15 cellular contexts compared by ENCODE assay signal in genomic region chrX:16125520-16126149, GRCh38. TPM values are rescaled to one million over a fixed set of nuclear protein-coding genes. Genes with fewer than 3 reads are reported as not detected.
DNase-seq lines count a peak whose midpoint lies in the region; ATAC-seq and TF ChIP-seq lines count a peak whose summit lies in the region.
"Had no signal": no experiment of that assay in that cellular context is flagged by ENCODE, and none has a peak within 500 bp of the region (broad histone marks: within the 10 kb centered on the region; RNA-seq: fewer than 3 reads in every experiment).

No MANE protein-coding gene starts in this region.

- H3K23ac ChIP-seq in H9 (ENCODE audit: insufficient read length, low read depth, low read length) (no peak overlapping the region), neuronal stem cell (ENCODE audit: low read depth, low read length, poor library complexity) (no peak overlapping the region)

- H4K8ac ChIP-seq in H9 (replicated peaks; ENCODE audit: insufficient read length, low read depth, low read length) = no peak overlapping the region
- no peak overlapping the region for H4K8ac ChIP-seq in neuronal stem cell (ENCODE audit: low read depth, low read length)

- H3K9me3 ChIP-seq in H9 (ENCODE audit: control insufficient read depth, low read depth, low read length) (no peaks in the 10 kb centered on the region), body of pancreas (no peaks in the 10 kb centered on the region), neuronal stem cell (replicated peaks in 1 of 2; ENCODE audit: control insufficient read depth in 2 of 2, insufficient read depth in 1 of 2, low read depth in 1 of 2, low read length in 2 of 2) (no peaks in the 10 kb centered on the region)
- H3K9me3 ChIP-seq in CD4-positive, alpha-beta T cell (ENCODE audit: control insufficient read depth, low read length) = no peaks in the 10 kb centered on the region
- H3K9me3 ChIP-seq: adrenal gland, testis had no signal

- H3K4me2 ChIP-seq in H9 (ENCODE audit: insufficient read depth, insufficient read length, low read length) (peak overlapping the region; percentile 98), neuronal stem cell (ENCODE audit: insufficient read depth, low read length, poor library complexity, severe bottlenecking) (no peak overlapping the region)

- peaks cover 51 to 57% of the 10 kb centered on the region in 2 experiments for H3K4me1 Mint-ChIP-seq in H9
- peaks cover 4% of the 10 kb centered on the region for H3K4me1 Mint-ChIP-seq in CD4-positive, alpha-beta T cell (ENCODE audit: low read depth)

- H3K4me3 ChIP-seq in body of pancreas (no peak overlapping the region), neuronal stem cell (ENCODE audit: low read length in 2 of 2) (no peak overlapping the region)
- H3K4me3 ChIP-seq: adrenal gland, testis had no signal

- peaks cover 4 to 30% (median 5%) of the 10 kb centered on the region in 3 experiments for H3K36me3 Mint-ChIP-seq in H9 (ENCODE audit: insufficient read depth in 1 of 3, low read depth in 3 of 3)
- no peaks in the 10 kb centered on the region for H3K36me3 Mint-ChIP-seq in CD4-positive, alpha-beta T cell (ENCODE audit: low read depth)
- H3K36me3 Mint-ChIP-seq: naive thymus-derived CD8-positive, alpha-beta T cell had no signal

- no peaks in the 10 kb centered on the region for H3K36me3 ChIP-seq in body of pancreas (replicated peaks in 1 of 2; ENCODE audit: insufficient read depth in 1 of 2, low read depth in 2 of 2)
- no peaks in the 10 kb centered on the region for H3K36me3 ChIP-seq in neuronal stem cell (replicated peaks in 1 of 2; ENCODE audit: control insufficient read depth in 2 of 2, insufficient read depth in 2 of 2, low read length in 2 of 2)
- H3K36me3 ChIP-seq: adrenal gland had no signal

- H3K27ac ChIP-seq in H9 (ENCODE audit: insufficient read length, low read depth, low read length) = no peak overlapping the region
- peak overlapping the region; percentile 52 to 86 (median 78) for H3K27ac ChIP-seq in body of pancreas
- H3K27ac ChIP-seq in neuronal stem cell (replicated peaks; ENCODE audit: low read length) = no peak overlapping the region
- H3K27ac ChIP-seq in CD4-positive, alpha-beta T cell (ENCODE audit: low read depth, low read length) = no peak overlapping the region
- H3K27ac ChIP-seq: adrenal gland, testis had no signal

- H4K20me1 ChIP-seq in H9 (ENCODE audit: control insufficient read depth, insufficient read depth, insufficient read length) = no peaks in the 10 kb centered on the region

- H3K14ac ChIP-seq in H9 (ENCODE audit: insufficient read depth, low read length) (no peak overlapping the region), neuronal stem cell (ENCODE audit: low read length) (no peak overlapping the region)

- H2BK20ac ChIP-seq in H9 (ENCODE audit: low read depth, low read length, poor library complexity, severe bottlenecking) = no peak overlapping the region

- H2BK12ac ChIP-seq in H9 (ENCODE audit: insufficient read length, low read depth, low read length) (no peak overlapping the region), neuronal stem cell (ENCODE audit: low read length) (no peak overlapping the region)

- WGBS in H9 (ENCODE audit: extremely low coverage, insufficient read length, low lambda C conversion rate) = no CpG with 5 or more reads among the region's 5 CpGs
- WGBS in body of pancreas, 2 donors = 11 to 25% methylated on average over 5 of the region's 5 CpGs
- WGBS in neuronal stem cell (ENCODE audit: extremely low coverage in 2 of 2, insufficient read length in 2 of 2, insufficient replicate concordance in 1 of 2), 2 donors = no CpG with 5 or more reads among the region's 5 CpGs

- H3K23me2 ChIP-seq in H9 (ENCODE audit: insufficient read length, low read depth, low read length, poor library complexity, severe bottlenecking) = peaks cover 9% of the 10 kb centered on the region

- no peak overlapping the region for H2AK5ac ChIP-seq in H9 (ENCODE audit: insufficient read length, low read length)
- H2AK5ac ChIP-seq in neuronal stem cell (ENCODE audit: low read depth, low read length) = no peak overlapping the region

- peak overlapping the region in 2 of 3 experiments; percentile 4 to 37; a peak in 4 of 7 replicates for H3K27ac Mint-ChIP-seq in H9
- no peak overlapping the region for H3K27ac Mint-ChIP-seq in CD4-positive, alpha-beta T cell
- H3K27ac Mint-ChIP-seq: activated T-cell treated with anti-CD3 and anti-CD28 coated beads, Interleukin-2, amount 50 U/mL, for 72 hours; dendritic cell treated with granulocyte-macrophage colony-stimulating factor and Interleukin-4, amounts not matched to agents 40 ng/mL and 50 ng/mL, for 4 days had no signal

- H3K18ac ChIP-seq in H9 (ENCODE audit: insufficient read length, low read depth, low read length) = no peak overlapping the region
- no peak overlapping the region for H3K18ac ChIP-seq in neuronal stem cell (ENCODE audit: low read length)

- ATAC-seq in body of pancreas (peak; percentile 81), HG03565 (IDR thresholded peaks at IDR 0.05; ENCODE audit: unreplicated experiment) (no peak)
- ATAC-seq in CD4-positive, alpha-beta T cell (ENCODE audit: poor library complexity) = no peak
- ATAC-seq: activated T-cell treated with anti-CD3 and anti-CD28 coated beads, Interleukin-2, amount 50 U/mL, for 72 hours; naive thymus-derived CD8-positive, alpha-beta T cell had no signal

- peak overlapping the region; percentile 57 to 72 for H3K4me3 Mint-ChIP-seq in H9
- H3K4me3 Mint-ChIP-seq in CD4-positive, alpha-beta T cell = no peak overlapping the region
- H3K4me3 Mint-ChIP-seq: activated T-cell treated with anti-CD3 and anti-CD28 coated beads, Interleukin-2, amount 50 U/mL, for 72 hours; dendritic cell treated with granulocyte-macrophage colony-stimulating factor and Interleukin-4, amounts not matched to agents 40 ng/mL and 50 ng/mL, for 4 days; naive thymus-derived CD8-positive, alpha-beta T cell had no signal

- H4K91ac ChIP-seq in H9 (ENCODE audit: insufficient read length, low read depth, low read length) (no peak overlapping the region), neuronal stem cell (ENCODE audit: low read depth, low read length, poor library complexity) (no peak overlapping the region)

- no peak overlapping the region for H4K5ac ChIP-seq in H9 (ENCODE audit: insufficient read length, low read depth, low read length)

- H2BK120ac ChIP-seq in H9 (ENCODE audit: low read depth, low read length, poor library complexity, severe bottlenecking) (no peak overlapping the region), neuronal stem cell (ENCODE audit: low read depth, low read length) (no peak overlapping the region)

- H3K4me1 ChIP-seq in H9 (ENCODE audit: insufficient read depth, low read length) = peaks cover 4% of the 10 kb centered on the region; the same call in 1 of the 2 replicates
- H3K4me1 ChIP-seq in body of pancreas = peaks cover 19% of the 10 kb centered on the region
- H3K4me1 ChIP-seq in neuronal stem cell (ENCODE audit: control insufficient read depth in 2 of 2, insufficient read depth in 1 of 2, low read depth in 1 of 2, low read length in 2 of 2) = no peaks in the 10 kb centered on the region
- H3K4me1 ChIP-seq: adrenal gland, testis had no signal

- H3K27me3 Mint-ChIP-seq in H9 (ENCODE audit: low read depth) = peaks cover 2% of the 10 kb centered on the region
- H3K27me3 Mint-ChIP-seq in CD4-positive, alpha-beta T cell = peaks cover 25% of the 10 kb centered on the region

- intact Hi-C loops in body of pancreas (cut with DNase I) = no loop called here
- intact Hi-C loops in CD4-positive, alpha-beta T cell (cut with DNase I, micrococcal nuclease) = no loop called here

- peaks cover 0 to 3% of the 10 kb centered on the region in 2 experiments; a peak in 2 of 5 replicates for H3K9me3 Mint-ChIP-seq in H9
- H3K9me3 Mint-ChIP-seq in CD4-positive, alpha-beta T cell = no peaks in the 10 kb centered on the region
- H3K9me3 Mint-ChIP-seq: activated T-cell treated with anti-CD3 and anti-CD28 coated beads, Interleukin-2, amount 50 U/mL, for 72 hours; dendritic cell treated with granulocyte-macrophage colony-stimulating factor and Interleukin-4, amounts not matched to agents 40 ng/mL and 50 ng/mL, for 4 days; naive thymus-derived CD8-positive, alpha-beta T cell had no signal

- peak; percentile 35 to 85 (median 78) for TF ChIP-seq POLR2A in body of pancreas (IDR thresholded peaks at IDR 0.05)

- H2BK5ac ChIP-seq in H9 (ENCODE audit: insufficient read length, low read length) (no peak overlapping the region), neuronal stem cell (ENCODE audit: low read length) (no peak overlapping the region)

- H3K79me2 ChIP-seq in H9 (ENCODE audit: insufficient read depth, low read length) = peaks cover 61% of the 10 kb centered on the region

- no peak overlapping the region for H3K4ac ChIP-seq in H9 (ENCODE audit: low read depth, low read length)
- H3K4ac ChIP-seq in neuronal stem cell (ENCODE audit: low read length) = no peak overlapping the region

- CTCF ChIA-PET in CD4-positive, alpha-beta T cell (lab: Charles Lee) = no interaction called here

- TF ChIP-seq CTCF in H9 (conservative IDR thresholded peaks at IDR 0.05) (no peak), body of pancreas (IDR thresholded peaks at IDR 0.05) (no peak)
- TF ChIP-seq CTCF in CD4-positive, alpha-beta T cell (IDR thresholded peaks at IDR 0.05) = no peak

- H3K9ac ChIP-seq in H9 (ENCODE audit: extremely low read depth, insufficient read length, low read length) (peak overlapping the region; percentile 63), neuronal stem cell (ENCODE audit: low read depth, low read length, poor library complexity) (no peak overlapping the region)

- H2AFZ ChIP-seq in H9 (ENCODE audit: low read length) (no peak overlapping the region), neuronal stem cell (ENCODE audit: low read length) (peak overlapping the region; percentile 5)

- H3K79me1 ChIP-seq in H9 (ENCODE audit: insufficient read depth, low read depth, low read length, poor library complexity, severe bottlenecking) (no peaks in the 10 kb centered on the region), neuronal stem cell (ENCODE audit: low read depth, low read length) (no peaks in the 10 kb centered on the region)

- H2BK15ac ChIP-seq in H9 (ENCODE audit: low read depth, low read length) = no peak overlapping the region
- no peak overlapping the region for H2BK15ac ChIP-seq in neuronal stem cell (ENCODE audit: low read length)

- H3K27me3 ChIP-seq in H9 (ENCODE audit: insufficient read depth, low read length) (no peaks in the 10 kb centered on the region), body of pancreas (no peaks in the 10 kb centered on the region), neuronal stem cell (ENCODE audit: control insufficient read depth in 3 of 3, insufficient read depth in 3 of 3, low read depth in 1 of 3, low read length in 3 of 3) (peaks cover 0 to 26% (median 0%) of the 10 kb centered on the region in 3 experiments)
- H3K27me3 ChIP-seq in CD4-positive, alpha-beta T cell (ENCODE audit: control insufficient read depth, insufficient read depth, low read length) = no peaks in the 10 kb centered on the region
- H3K27me3 ChIP-seq: testis had no signal

- no peak overlapping the region for H3T11ph ChIP-seq in H9 (ENCODE audit: low read length)

- POLR2A ChIA-PET in CD4-positive, alpha-beta T cell (lab: Charles Lee) = no interaction called here

- H3K56ac ChIP-seq in H9 (ENCODE audit: insufficient read length, low read depth, low read length) = no peak overlapping the region

- no peak for DNase-seq in H9
- DNase-seq in NCI-H2227 (lab: John Stamatoyannopoulos, UW; ENCODE audit: unreplicated experiment) = peak; percentile 4
- DNase-seq in body of pancreas = peak; percentile 20 to 35 (median 33)
- no peak for DNase-seq in neuronal stem cell (ENCODE audit: low spot score)
- no peak for DNase-seq in COR-L47 (lab: John Stamatoyannopoulos, UW)
- no peak for DNase-seq in CD4-positive, alpha-beta T cell
- DNase-seq: activated T-cell treated with anti-CD3 and anti-CD28 coated beads, Interleukin-2, amount 50 U/mL, for 72 hours; adrenal gland; naive thymus-derived CD8-positive, alpha-beta T cell; NCI-H82; testis had no signal

RNA-seq across cellular contexts. Expression of gene GRPR, which starts 2.3 kb away (rescaled TPM):
- 27.3 and 28.8 TPM in 2 replicates for total RNA-seq in H9 (2021)
- 1 to 10 TPM; 3.1 to 5.6 TPM for total RNA-seq in body of pancreas
- polyA plus RNA-seq in neuronal stem cell (2013, experiment 1 of 2) = 0.53 TPM
- 0.61 TPM for polyA plus RNA-seq in neuronal stem cell (2013, experiment 2 of 2)
- under 1 TPM; 0.20 to 0.22 TPM for total RNA-seq in CD4-positive, alpha-beta T cell
- polyA plus RNA-seq: naive thymus-derived CD8-positive, alpha-beta T cell had no signal

RNA-seq across cellular contexts. Expression of gene MAGEB17, which starts 41.6 kb away (rescaled TPM):
- total RNA-seq in H9 (2021) (0.66 and 0.74 TPM in 2 replicates), body of pancreas (1 to 10 TPM in 1 of 2 donors, under 1 TPM in 1; 0.52 to 7.3 TPM)
- polyA plus RNA-seq in neuronal stem cell (2013, experiment 1 of 2) = not detected
- not detected for polyA plus RNA-seq in neuronal stem cell (2013, experiment 2 of 2)
- not detected for total RNA-seq in CD4-positive, alpha-beta T cell
- total RNA-seq: activated T-cell treated with anti-CD3 and anti-CD28 coated beads, Interleukin-2, amount 50 U/mL, for 72 hours; adrenal gland; fibroblast of villous mesenchyme; naive thymus-derived CD8-positive, alpha-beta T cell; skeletal muscle tissue had no signal
- polyA plus RNA-seq: naive thymus-derived CD8-positive, alpha-beta T cell had no signal

Comparison
In these comparisons a context has a peak if more than half of its experiments do, and no peak if none do; other contexts are left out.
1. DNase-seq: peak in NCI-H2227 (single experiment) and body of pancreas (4 of 4); none in H9 (single experiment), neuronal stem cell (single experiment), COR-L47 (single experiment) and CD4-positive, alpha-beta T cell (0 of 10).
2. H3K27ac ChIP-seq: peak in body of pancreas (4 of 4); none in H9 (single experiment), neuronal stem cell (single experiment) and CD4-positive, alpha-beta T cell (single experiment).